In genomic region chr20:9200620-9201019, GRCh38 we compare ENCODE assay signal across 16 cellular contexts.
A peak's percentile ranks its signal among the peaks of the same experiment; 100 is the strongest.
DNase-seq lines count a peak whose midpoint lies in the region; ATAC-seq and TF ChIP-seq lines count a peak whose summit lies in the region.
"Had no signal": no experiment of that assay in that cellular context is flagged by ENCODE, and none has a peak within 500 bp of the region (broad histone marks: within the 10 kb centered on the region; RNA-seq: fewer than 3 reads in every experiment).

No MANE protein-coding gene starts in this region.

- H3K27ac ChIP-seq in SK-N-SH (ENCODE audit: low read depth in 2 of 2, low read length in 1 of 2), result peak overlapping the region; percentile 30 to 42; a peak in 3 of 4 replicates
- H3K27ac ChIP-seq: 22Rv1, gastroesophageal sphincter, neutrophil, upper lobe of left lung had no signal

- WGBS in SK-N-SH (ENCODE audit: low lambda C conversion rate), result 50% methylated on average over 1 of the region's 1 CpG

- peak overlapping the region; percentile 15; the same call in 1 of the 2 replicates for H3K4me2 ChIP-seq in SK-N-SH

- H3K27ac Mint-ChIP-seq in type B pancreatic cell, result peak overlapping the region; percentile 36
- H3K27ac Mint-ChIP-seq: activated CD8-positive, alpha-beta T cell treated with anti-CD3 and anti-CD28 coated beads, Interleukin-2, amount 10 ng/mL, durations not matched to agents 7 days and 5 days; activated naive CD8-positive, alpha-beta T cell had no signal

- no peak overlapping the region for H3K9ac ChIP-seq in SK-N-SH

- TF ChIP-seq EP300 in SK-N-SH (IDR thresholded peaks at IDR 0.05; ENCODE audit: borderline replicate concordance in 1 of 2, low read depth in 1 of 2, low read length in 1 of 2), result peak in 1 of 2 experiments; percentile 84; a peak in 2 of 4 replicates

- POLR2A ChIA-PET in SK-N-SH (lab: Yijun Ruan, JAX), result no interaction called here

- CTCF ChIA-PET in SK-N-SH (lab: Yijun Ruan, JAX), result interaction anchor here (0.7 to 1.6 kb wide), 2 partner anchors 9 to 374 kb away, joined by 3 read pairs; no protein-coding TSS in a partner anchor

- no peaks in the 10 kb centered on the region for H3K9me3 ChIP-seq in SK-N-SH
- H3K9me3 ChIP-seq: gastroesophageal sphincter, neutrophil, upper lobe of left lung had no signal

- no peaks in the 10 kb centered on the region for H3K36me3 ChIP-seq in SK-N-SH (replicated peaks in 1 of 2; ENCODE audit: control insufficient read depth in 1 of 2, insufficient read depth in 2 of 2, low read length in 1 of 2)
- H3K36me3 ChIP-seq: gastroesophageal sphincter, neutrophil, upper lobe of left lung had no signal

- H3K4me3 ChIP-seq in SK-N-SH (ENCODE audit: low read depth in 2 of 2, low read length in 1 of 2) (no peak overlapping the region), fibroblast of pulmonary artery (replicated peaks; ENCODE audit: low read depth, low read length) (no peak overlapping the region)
- H3K4me3 ChIP-seq: gastroesophageal sphincter, upper lobe of left lung had no signal

- no peak overlapping the region for H3K4me3 Mint-ChIP-seq in type B pancreatic cell
- H3K4me3 Mint-ChIP-seq: activated CD8-positive, alpha-beta T cell treated with anti-CD3 and anti-CD28 coated beads, Interleukin-2, amount 10 ng/mL, durations not matched to agents 7 days and 5 days; activated naive CD8-positive, alpha-beta T cell had no signal

- TF ChIP-seq RAD21 in SK-N-SH (IDR thresholded peaks at IDR 0.05; ENCODE audit: low read length), result no peak

- H3F3A ChIP-seq in SK-N-SH (replicated peaks; ENCODE audit: insufficient read depth), result peaks cover 11% of the 10 kb centered on the region

- H3K36me3 Mint-ChIP-seq in type B pancreatic cell, result no peaks in the 10 kb centered on the region
- H3K36me3 Mint-ChIP-seq: activated naive CD8-positive, alpha-beta T cell had no signal

- H3K27me3 ChIP-seq in SK-N-SH (ENCODE audit: insufficient read depth), result no peaks in the 10 kb centered on the region
- H3K27me3 ChIP-seq: gastroesophageal sphincter, neutrophil, upper lobe of left lung had no signal

- no peaks in the 10 kb centered on the region for H3K27me3 Mint-ChIP-seq in type B pancreatic cell
- H3K27me3 Mint-ChIP-seq: activated naive CD8-positive, alpha-beta T cell had no signal

- ATAC-seq in GM21526 (IDR thresholded peaks at IDR 0.05; ENCODE audit: low FRiP score, unreplicated experiment), result no peak
- ATAC-seq: activated CD8-positive, alpha-beta T cell treated with anti-CD3 and anti-CD28 coated beads, Interleukin-2, amount 10 ng/mL, durations not matched to agents 7 days and 5 days; gastroesophageal sphincter had no signal

- no peaks in the 10 kb centered on the region for H3K9me2 ChIP-seq in SK-N-SH

- H3K79me2 ChIP-seq in SK-N-SH (ENCODE audit: insufficient read depth), result 0 out of 2 replicates have a peak, but pooled peaks cover 3% of the 10 kb centered on the region

- H3K4me1 ChIP-seq in SK-N-SH (ENCODE audit: control insufficient read depth in 1 of 2, insufficient read depth in 2 of 2, low read depth in 1 of 2, low read length in 1 of 2), result peaks cover 2 to 11% of the 10 kb centered on the region in 2 experiments; a peak in 3 of 4 replicates

- no peaks in the 10 kb centered on the region for H4K20me1 ChIP-seq in SK-N-SH (ENCODE audit: insufficient read depth)

- H3K4me1 Mint-ChIP-seq in type B pancreatic cell (ENCODE audit: unreplicated experiment), result peaks cover 19% of the 10 kb centered on the region

- TF ChIP-seq CTCF in SK-N-SH (IDR thresholded peaks at IDR 0.05) (no peak), fibroblast of pulmonary artery (IDR thresholded peaks at IDR 0.05; ENCODE audit: low read length, missing control alignments) (no peak), type B pancreatic cell (conservative IDR thresholded peaks at IDR 0.05) (no peak)

- no peak overlapping the region for H2AFZ ChIP-seq in SK-N-SH (ENCODE audit: low read depth)

- H3K9me3 Mint-ChIP-seq in type B pancreatic cell, result no peaks in the 10 kb centered on the region

- DNase-seq in DMS53 (lab: John Stamatoyannopoulos, UW) (peak; percentile 47), DMS53 treated with DMSO at 0.1 percent for 48 hours (lab: John Stamatoyannopoulos, UW; ENCODE audit: unreplicated experiment) (no peak), SK-N-SH (no peak), fibroblast of pulmonary artery (ENCODE audit: low read depth) (peak; percentile 64), type B pancreatic cell (ENCODE audit: extremely low spot score, unreplicated experiment) (no peak), NCI-H526 (lab: John Stamatoyannopoulos, UW) (no peak)
- DNase-seq in activated effector memory CD4-positive, alpha-beta T cell treated with Interleukin-2 at 50 U/mL for 16 hours, result no peak
- DNase-seq: activated CD8-positive, alpha-beta T cell treated with anti-CD3 and anti-CD28 coated beads, Interleukin-2, amount 10 ng/mL, durations not matched to agents 7 days and 5 days; KG1; left ventricle myocardium superior; upper lobe of left lung had no signal

TF ChIP-seq in SK-N-SH, 30 proteins besides CTCF, POLR2A, EP300 and RAD21:
- TF ChIP-seq, protein P1, sequence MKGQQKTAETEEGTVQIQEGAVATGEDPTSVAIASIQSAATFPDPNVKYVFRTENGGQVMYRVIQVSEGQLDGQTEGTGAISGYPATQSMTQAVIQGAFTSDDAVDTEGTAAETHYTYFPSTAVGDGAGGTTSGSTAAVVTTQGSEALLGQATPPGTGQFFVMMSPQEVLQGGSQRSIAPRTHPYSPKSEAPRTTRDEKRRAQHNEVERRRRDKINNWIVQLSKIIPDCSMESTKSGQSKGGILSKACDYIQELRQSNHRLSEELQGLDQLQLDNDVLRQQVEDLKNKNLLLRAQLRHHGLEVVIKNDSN (IDR thresholded peaks at IDR 0.05; ENCODE audit: borderline replicate concordance, low read depth), result no peak
- TF ChIP-seq NFIC (IDR thresholded peaks at IDR 0.05; ENCODE audit: borderline replicate concordance) (peak; percentile 63), FOSL2 (IDR thresholded peaks at IDR 0.05; ENCODE audit: borderline replicate concordance, low read depth) (peak; percentile 77), TEAD4 (IDR thresholded peaks at IDR 0.05; ENCODE audit: borderline replicate concordance, insufficient read depth) (peak; percentile 69; the same call in 1 of the 2 replicates), TCF12 (IDR thresholded peaks at IDR 0.05) (peak; percentile 87), FOXJ3 (CRISPR knock-in tag; IDR thresholded peaks at IDR 0.05) (no peak), FOXM1 (IDR thresholded peaks at IDR 0.05; ENCODE audit: low read depth) (no peak; the same call in 1 of the 2 replicates), SIN3A (IDR thresholded peaks at IDR 0.05; ENCODE audit: borderline replicate concordance, low read depth, low read length) (no peak), RFX5 (IDR thresholded peaks at IDR 0.05; ENCODE audit: low read length) (no peak), GABPA (IDR thresholded peaks at IDR 0.05; ENCODE audit: low read depth) (0 out of 2 replicates have a peak, but pooled peaks have one; percentile 8), JUND (IDR thresholded peaks at IDR 0.05) (peak; percentile 85), POLR2AphosphoS5 (IDR thresholded peaks at IDR 0.05; ENCODE audit: low read depth, low read length) (no peak; the same call in 1 of the 2 replicates), MEF2A (IDR thresholded peaks at IDR 0.05; ENCODE audit: borderline replicate concordance, low read depth) (0 out of 2 replicates have a peak, but pooled peaks have one; percentile 44)
- TF ChIP-seq, protein P2, sequence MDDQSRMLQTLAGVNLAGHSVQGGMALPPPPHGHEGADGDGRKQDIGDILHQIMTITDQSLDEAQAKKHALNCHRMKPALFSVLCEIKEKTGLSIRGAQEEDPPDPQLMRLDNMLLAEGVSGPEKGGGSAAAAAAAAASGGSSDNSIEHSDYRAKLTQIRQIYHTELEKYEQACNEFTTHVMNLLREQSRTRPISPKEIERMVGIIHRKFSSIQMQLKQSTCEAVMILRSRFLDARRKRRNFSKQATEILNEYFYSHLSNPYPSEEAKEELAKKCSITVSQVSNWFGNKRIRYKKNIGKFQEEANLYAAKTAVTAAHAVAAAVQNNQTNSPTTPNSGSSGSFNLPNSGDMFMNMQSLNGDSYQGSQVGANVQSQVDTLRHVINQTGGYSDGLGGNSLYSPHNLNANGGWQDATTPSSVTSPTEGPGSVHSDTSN (IDR thresholded peaks at IDR 0.05), result peak; percentile 97
- TF ChIP-seq, protein P3, sequence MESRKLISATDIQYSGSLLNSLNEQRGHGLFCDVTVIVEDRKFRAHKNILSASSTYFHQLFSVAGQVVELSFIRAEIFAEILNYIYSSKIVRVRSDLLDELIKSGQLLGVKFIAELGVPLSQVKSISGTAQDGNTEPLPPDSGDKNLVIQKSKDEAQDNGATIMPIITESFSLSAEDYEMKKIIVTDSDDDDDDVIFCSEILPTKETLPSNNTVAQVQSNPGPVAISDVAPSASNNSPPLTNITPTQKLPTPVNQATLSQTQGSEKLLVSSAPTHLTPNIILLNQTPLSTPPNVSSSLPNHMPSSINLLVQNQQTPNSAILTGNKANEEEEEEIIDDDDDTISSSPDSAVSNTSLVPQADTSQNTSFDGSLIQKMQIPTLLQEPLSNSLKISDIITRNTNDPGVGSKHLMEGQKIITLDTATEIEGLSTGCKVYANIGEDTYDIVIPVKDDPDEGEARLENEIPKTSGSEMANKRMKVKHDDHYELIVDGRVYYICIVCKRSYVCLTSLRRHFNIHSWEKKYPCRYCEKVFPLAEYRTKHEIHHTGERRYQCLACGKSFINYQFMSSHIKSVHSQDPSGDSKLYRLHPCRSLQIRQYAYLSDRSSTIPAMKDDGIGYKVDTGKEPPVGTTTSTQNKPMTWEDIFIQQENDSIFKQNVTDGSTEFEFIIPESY (IDR thresholded peaks at IDR 0.05; ENCODE audit: borderline replicate concordance, low read depth), result 0 out of 2 replicates have a peak, but pooled peaks have one; percentile 26

Comparison
In these comparisons a context has a peak if more than half of its experiments do, and no peak if none do; other contexts are left out.
1. DNase-seq: peak in DMS53 (single experiment) and fibroblast of pulmonary artery (single experiment); none in DMS53 treated with DMSO at 0.1 percent for 48 hours (single experiment), SK-N-SH (single experiment), type B pancreatic cell (single experiment), activated effector memory CD4-positive, alpha-beta T cell treated with Interleukin-2 at 50 U/mL for 16 hours (single experiment) and NCI-H526 (0 of 2).